Comparison of ENCODE assay signal across 8 cellular contexts in genomic region chr3:122383915-122384697, GRCh38. TPM values are rescaled to one million over a fixed set of nuclear protein-coding genes. Genes with fewer than 3 reads are reported as not detected.
DNase-seq lines count a peak whose midpoint lies in the region; ATAC-seq, FAIRE-seq and TF ChIP-seq lines count a peak whose summit lies in the region.

TSS of gene FAM162A (plus strand) at chr3:122384182. CDS start at chr3:122384266, 84 bp downstream.

- H3K27me3 ChIP-seq in OCI-LY1 (ENCODE audit: insufficient read depth, low read length) (no peaks in the 10 kb centered on the region), endothelial cell of umbilical vein (ENCODE audit: control insufficient read depth in 2 of 2, insufficient read depth in 2 of 2, low read length in 2 of 2) (no peaks in the 10 kb centered on the region), mononuclear cell (ENCODE audit: insufficient read depth, low read length) (no peaks in the 10 kb centered on the region)

- peak within 1 kb of the TSS; percentile 90 for H2AFZ ChIP-seq in OCI-LY1 (ENCODE audit: low read length)
- peak within 1 kb of the TSS; percentile 70 for H2AFZ ChIP-seq in endothelial cell of umbilical vein (ENCODE audit: low read depth, low read length)

- H3K4me3 ChIP-seq in OCI-LY1 (ENCODE audit: low read depth, low read length, poor library complexity, severe bottlenecking) (peak within 1 kb of the TSS; percentile 89), endothelial cell of umbilical vein (replicated peaks in 1 of 3; ENCODE audit: insufficient read depth in 1 of 3, low read depth in 1 of 3, low read length in 3 of 3) (peak within 1 kb of the TSS; percentile 69 to 97 (median 77)), mononuclear cell (ENCODE audit: low read length) (peak within 1 kb of the TSS; percentile 80)

- no peaks in the 10 kb centered on the region for H3K9me2 ChIP-seq in OCI-LY1 (ENCODE audit: low read depth, low read length)

- peak within 1 kb of the TSS; percentile 76 for H3K27ac ChIP-seq in OCI-LY1 (ENCODE audit: low read depth, low read length, poor library complexity, severe bottlenecking)
- peak within 1 kb of the TSS; percentile 58 for H3K27ac ChIP-seq in endothelial cell of umbilical vein (ENCODE audit: insufficient read depth, low read depth, low read length)

- CTCF ChIA-PET in endothelial cell of umbilical vein (lab: Charles Lee), result interaction anchor here (0.6 to 4.0 kb wide), 20 partner anchors 9 to 952 kb away, joined by 3 to 54 read pairs (median 4); partner anchors contain the start of genes DTX3L, PARP14, PARP9 and POLQ

- H4K20me1 ChIP-seq in OCI-LY1 (ENCODE audit: insufficient read depth, low read length) (no peaks in the 10 kb centered on the region), endothelial cell of umbilical vein (replicated peaks; ENCODE audit: control insufficient read depth, extremely low read depth, insufficient read depth, low read length) (no peaks in the 10 kb centered on the region)

- peak; percentile 89 for FAIRE-seq in endothelial cell of umbilical vein (lab: Jason Lieb, UNC)

- peak; percentile 82 for TF ChIP-seq CTCF in OCI-LY1 (IDR thresholded peaks at IDR 0.05; ENCODE audit: low read length)
- peak; percentile 53 to 69 for TF ChIP-seq CTCF in endothelial cell of umbilical vein (IDR thresholded peaks at IDR 0.05; ENCODE audit: extremely low read depth in 1 of 2, insufficient read depth in 1 of 2, low read depth in 1 of 2, low read length in 2 of 2)

- POLR2A ChIA-PET in endothelial cell of umbilical vein (lab: Charles Lee), result interaction anchor here (0.6 to 1.5 kb wide), 5 partner anchors 9 to 635 kb away, joined by 3 to 9 read pairs (median 4); partner anchors contain the start of genes GOLGB1 and WDR5B

- intact Hi-C loops in endothelial cell of umbilical vein (cut with micrococcal nuclease), result loop anchor here (1.0 to 5.0 kb wide), 6 partner anchors 8 to 838 kb away; partner anchors contain the start of genes HSPBAP1, PARP14 and WDR5B

- no peaks in the 10 kb centered on the region; the same call in 1 of the 2 replicates for H3F3A ChIP-seq in OCI-LY1 (ENCODE audit: insufficient read depth, low read length)

- peak; percentile 86 for TF ChIP-seq POLR2A in endothelial cell of umbilical vein (IDR thresholded peaks at IDR 0.05; ENCODE audit: low read depth, low read length)

- DNase-seq in DMS 273 (lab: John Stamatoyannopoulos, UW; ENCODE audit: unreplicated experiment) (peak; percentile 99), HuH-7 (ENCODE audit: low spot score) (peak; percentile 91), endothelial cell of umbilical vein (ENCODE audit: low read depth, low spot score) (peak; percentile 96)
- DNase-seq in activated CD8-positive, alpha-beta memory T cell treated with anti-CD3 and anti-CD28 coated beads, Interleukin-2, amount 50 U/mL, for 48 hours, result peak; percentile 96
- DNase-seq in stimulated activated CD8-positive, alpha-beta memory T cell treated with anti-CD3 and anti-CD28 coated beads, Interleukin-4, amount 100 ng/mL, for 24 hours (ENCODE audit: low read depth), result peak; percentile 88

- no peaks in the 10 kb centered on the region for H3K9me1 ChIP-seq in endothelial cell of umbilical vein (replicated peaks; ENCODE audit: control insufficient read depth, extremely low read depth, insufficient read depth, low read length)

- H3K79me2 ChIP-seq in OCI-LY1 (ENCODE audit: insufficient read depth, low read length), result peaks cover 49% of the 10 kb centered on the region
- H3K79me2 ChIP-seq in endothelial cell of umbilical vein (ENCODE audit: control insufficient read depth, insufficient read depth, low read length), result peaks cover 22% of the 10 kb centered on the region

- ATAC-seq in GM21515 (IDR thresholded peaks at IDR 0.05; ENCODE audit: unreplicated experiment), result peak; percentile 93

- H3K9me3 ChIP-seq in OCI-LY1 (ENCODE audit: low read length), result no peaks in the 10 kb centered on the region
- no peaks in the 10 kb centered on the region for H3K9me3 ChIP-seq in endothelial cell of umbilical vein (replicated peaks; ENCODE audit: control insufficient read depth, insufficient read depth, low read length)
- no peaks in the 10 kb centered on the region for H3K9me3 ChIP-seq in mononuclear cell (ENCODE audit: low read depth, low read length)

- H3K4me2 ChIP-seq in OCI-LY1 (ENCODE audit: low read length) (peak within 1 kb of the TSS; percentile 98), endothelial cell of umbilical vein (ENCODE audit: insufficient read depth, low read length) (peak within 1 kb of the TSS; percentile 89)

- H3K4me1 ChIP-seq in OCI-LY1 (ENCODE audit: insufficient read depth, low read length, severe bottlenecking) (peaks cover 55% of the 10 kb centered on the region), endothelial cell of umbilical vein (ENCODE audit: control insufficient read depth, extremely low read depth, insufficient read depth, low read length) (peaks cover 16% of the 10 kb centered on the region), mononuclear cell (ENCODE audit: insufficient read depth, low read length) (peaks cover 21% of the 10 kb centered on the region)

- no TSS peak for BruUV-seq in endothelial cell of umbilical vein (replicated peaks; lab: Mats Ljungman, UMichigan)

- peaks cover 19% of the 10 kb centered on the region; the same call in 1 of the 2 replicates for H3K36me3 ChIP-seq in OCI-LY1 (ENCODE audit: insufficient read depth, low read length)
- no peaks in the 10 kb centered on the region for H3K36me3 ChIP-seq in endothelial cell of umbilical vein (ENCODE audit: control insufficient read depth in 2 of 2, extremely low read depth in 1 of 2, insufficient read depth in 2 of 2, low read length in 2 of 2)

- dilution Hi-C loops in endothelial cell of umbilical vein (cut with MboI; ENCODE audit: extremely low pct_ligation_motif_present, low sequenced_read_pairs), result no loop called here

- H3K9ac ChIP-seq in OCI-LY1 (ENCODE audit: low read length), result peak within 1 kb of the TSS; percentile 89
- H3K9ac ChIP-seq in endothelial cell of umbilical vein (replicated peaks; ENCODE audit: extremely low read depth, insufficient read depth, low read length), result peak within 1 kb of the TSS; percentile 82

TF ChIP-seq in endothelial cell of umbilical vein, 7 proteins besides CTCF, POLR2A, EP300 and RAD21:
- TF ChIP-seq MYC (IDR thresholded peaks at IDR 0.05; ENCODE audit: low read depth, low read length) (peak; percentile 52), POLR2AphosphoS5 (IDR thresholded peaks at IDR 0.05; ENCODE audit: insufficient read depth, low read depth, low read length) (peak; percentile 86), MAX (IDR thresholded peaks at IDR 0.05; ENCODE audit: insufficient read depth, insufficient read length) (peak; percentile 74), GATA2 (IDR thresholded peaks at IDR 0.05; ENCODE audit: insufficient read depth, insufficient read length, low read depth, low read length) (no peak), JUN (IDR thresholded peaks at IDR 0.05; ENCODE audit: borderline replicate concordance, insufficient read depth, insufficient read length, low read depth) (no peak)

RNA-seq across cellular contexts. Expression of gene FAM162A, which starts in this region (rescaled TPM):
- total RNA-seq in endothelial cell of umbilical vein (23.4 and 25.9 TPM in 2 replicates), mononuclear cell (19.2 TPM)
- 8.2 and 12.6 TPM in 2 replicates for polyA plus RNA-seq in endothelial cell of umbilical vein
- 29.7 and 30.1 TPM in 2 replicates for polyA plus RNA-seq in endothelial cell of umbilical vein (2011; cell fraction: cytosol; rRNA removed)
- 10.6 and 11.0 TPM in 2 replicates for polyA plus RNA-seq in endothelial cell of umbilical vein (2011; cell fraction: nucleus; rRNA removed)
- polyA plus RNA-seq in endothelial cell of umbilical vein (2012), result 41.5 and 51.6 TPM in 2 replicates
- 5.0 and 10.3 TPM in 2 replicates for polyA minus RNA-seq in endothelial cell of umbilical vein
- 9.2 TPM for polyA minus RNA-seq in endothelial cell of umbilical vein (2011; cell fraction: cytosol; rRNA and poly(A)+ RNA removed)
- 2.3 and 2.9 TPM in 2 replicates for polyA minus RNA-seq in endothelial cell of umbilical vein (2011; cell fraction: nucleus; rRNA and poly(A)+ RNA removed)

Comparison
In these comparisons a context has a peak if more than half of its experiments do, and no peak if none do; other contexts are left out.
1. Peak in every context shown above with its lines: DNase-seq, ATAC-seq, H3K4me3 ChIP-seq and H3K27ac ChIP-seq.